ENCODE assay signal across 1 cellular context in genomic region chr14:104419865-104420458, GRCh38.
TF ChIP-seq lines count a peak whose summit lies in the region.

No MANE protein-coding gene starts in this region.

TF ChIP-seq in GM12878, 131 proteins besides CTCF, POLR2A, EP300 and RAD21 (continued from another document):
- TF ChIP-seq BCL3 (IDR thresholded peaks at IDR 0.05; ENCODE audit: borderline replicate concordance, insufficient read depth, low read depth, low read length, poor library complexity, severe bottlenecking) (no peak), USF2 (IDR thresholded peaks at IDR 0.05; ENCODE audit: borderline replicate concordance, low read depth, low read length) (no peak), PKNOX1 (IDR thresholded peaks at IDR 0.05) (no peak), JUND (IDR thresholded peaks at IDR 0.05; ENCODE audit: low read depth, low read length) (no peak), ZBED1 (IDR thresholded peaks at IDR 0.05; ENCODE audit: borderline replicate concordance) (no peak), CBX5 (IDR thresholded peaks at IDR 0.05; ENCODE audit: low read depth) (no peak), CREM (IDR thresholded peaks at IDR 0.05; ENCODE audit: low read depth) (peak; percentile 76; the same call in 1 of the 2 replicates), CHD2 (IDR thresholded peaks at IDR 0.05; ENCODE audit: borderline replicate concordance, low read depth, low read length) (no peak), SUZ12 (IDR thresholded peaks at IDR 0.05; ENCODE audit: unreplicated experiment) (no peak), NKRF (conservative IDR thresholded peaks at IDR 0.05) (no peak), YBX1 (IDR thresholded peaks at IDR 0.05) (no peak), MEF2A (IDR thresholded peaks at IDR 0.05; ENCODE audit: insufficient read depth, low read depth, low read length) (0 out of 2 replicates have a peak, but pooled peaks have one; percentile 31), SMAD1 (IDR thresholded peaks at IDR 0.05; ENCODE audit: low read depth, partially characterized antibody) (no peak), FOXK2 (IDR thresholded peaks at IDR 0.05) (no peak), KDM1A (IDR thresholded peaks at IDR 0.05; ENCODE audit: borderline replicate concordance) (no peak), FOS (IDR thresholded peaks at IDR 0.05; ENCODE audit: borderline replicate concordance, extremely low read depth, insufficient read length) (no peak), TCF3 (IDR thresholded peaks at IDR 0.05; ENCODE audit: borderline replicate concordance, insufficient read depth, low read depth, low read length) (no peak), SMC3 (IDR thresholded peaks at IDR 0.05; ENCODE audit: borderline replicate concordance, low read length) (no peak), EZH2 (IDR thresholded peaks at IDR 0.05; ENCODE audit: borderline replicate concordance, control insufficient read depth, low read depth, low read length) (no peak), IRF3 (IDR thresholded peaks at IDR 0.05) (no peak), JUNB (IDR thresholded peaks at IDR 0.05) (0 out of 2 replicates have a peak, but pooled peaks have one; percentile 6), CREB1 (IDR thresholded peaks at IDR 0.05; ENCODE audit: low read depth) (peak; percentile 65; the same call in 1 of the 2 replicates), CHD4 (IDR thresholded peaks at IDR 0.05) (no peak), GABPA (IDR thresholded peaks at IDR 0.05; ENCODE audit: low read depth) (no peak), PML (IDR thresholded peaks at IDR 0.05; ENCODE audit: low read length) (no peak), ASH2L (IDR thresholded peaks at IDR 0.05; ENCODE audit: borderline replicate concordance, low read depth) (no peak), RELA (IDR thresholded peaks at IDR 0.05; ENCODE audit: borderline replicate concordance, partially characterized antibody) (peak; percentile 26), ATF7 (IDR thresholded peaks at IDR 0.05; ENCODE audit: low read depth) (0 out of 2 replicates have a peak, but pooled peaks have one; percentile 50), EED (IDR thresholded peaks at IDR 0.05; ENCODE audit: low read depth) (peak; percentile 73; the same call in 1 of the 2 replicates), ZNF622 (IDR thresholded peaks at IDR 0.05) (no peak), TARDBP (IDR thresholded peaks at IDR 0.05; ENCODE audit: borderline replicate concordance) (no peak)
